In genomic region chr22:36277482-36278291, GRCh38 we compare ENCODE assay signal across 1 cellular context.
A peak's percentile ranks its signal among the peaks of the same experiment; 100 is the strongest.
TF ChIP-seq lines count a peak whose summit lies in the region.

No MANE protein-coding gene starts in this region.

TF ChIP-seq in HEK293, 187 proteins besides CTCF, POLR2A, EP300 and RAD21 (continued from another document):
- no peak for TF ChIP-seq BCL11A (tag by site-specific recombination; IDR thresholded peaks at IDR 0.05; ENCODE audit: low read depth)
- no peak for TF ChIP-seq ZSCAN23 (tag by site-specific recombination; IDR thresholded peaks at IDR 0.05)
- 0 out of 2 replicates have a peak, but pooled peaks have one; percentile 52 for TF ChIP-seq PBX3 (CRISPR knock-in tag; IDR thresholded peaks at IDR 0.05)
- TF ChIP-seq SCRT1 (tag by site-specific recombination; IDR thresholded peaks at IDR 0.05; ENCODE audit: borderline replicate concordance) = peak; percentile 74; the same call in 1 of the 2 replicates
- TF ChIP-seq PRDM10 (tag by site-specific recombination; IDR thresholded peaks at IDR 0.05) = 0 out of 2 replicates have a peak, but pooled peaks have one; percentile 15
- no peak for TF ChIP-seq ZXDB (tag by site-specific recombination; IDR thresholded peaks at IDR 0.05)
- 0 out of 2 replicates have a peak, but pooled peaks have one; percentile 26 for TF ChIP-seq GLIS2 (tag by site-specific recombination; IDR thresholded peaks at IDR 0.05)
